Comparison of ENCODE assay signal across 29 cellular contexts in the genomic region with DNA sequence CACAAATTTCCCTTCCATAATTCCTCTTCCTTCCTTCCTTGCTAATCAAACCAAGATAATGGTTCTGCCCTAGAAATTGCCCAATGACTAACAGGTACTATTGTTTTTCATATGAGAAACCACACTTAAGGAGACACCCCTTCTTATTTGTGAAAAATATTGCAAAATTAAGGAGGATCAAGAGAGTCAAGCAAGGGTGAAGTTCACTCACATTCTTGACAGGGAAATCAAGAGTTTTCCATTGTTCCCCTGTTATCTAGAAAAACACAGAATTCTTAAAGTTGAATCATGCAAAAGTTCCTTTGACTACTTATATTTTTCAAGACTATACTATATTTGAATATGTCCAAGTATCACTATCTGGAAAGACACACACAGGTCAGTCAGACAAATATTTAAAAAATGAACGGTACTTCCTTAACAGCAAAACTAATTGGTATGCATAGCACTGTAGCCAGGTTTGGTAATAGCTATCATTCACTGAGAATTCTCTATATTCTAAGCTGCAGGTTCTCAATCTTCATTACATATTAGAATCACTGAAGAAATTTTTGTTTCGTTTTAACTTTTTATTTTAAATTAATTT.
DNase-seq lines count a peak whose midpoint lies in the region; ATAC-seq, FAIRE-seq and TF ChIP-seq lines count a peak whose summit lies in the region.
"Had no signal": no experiment of that assay in that cellular context is flagged by ENCODE, and none has a peak within 500 bp of the region (broad histone marks: within the 10 kb centered on the region; RNA-seq: fewer than 3 reads in every experiment).

No MANE protein-coding gene starts in this region.

- no peaks in the 10 kb centered on the region for H3K36me3 ChIP-seq in kidney (ENCODE audit: control insufficient read depth in 1 of 2, insufficient read depth in 2 of 2, low read length in 2 of 2)
- H3K36me3 ChIP-seq: BLaER1 treated with 17β-estradiol and CSF1 and Interleukin-3, amounts not matched to agents 10 nM and 100 nM; SJCRH30 had no signal

- ATAC-seq in HG02938 (IDR thresholded peaks at IDR 0.05; ENCODE audit: unreplicated experiment) (no peak), HG03139 (IDR thresholded peaks at IDR 0.05; ENCODE audit: unreplicated experiment) (no peak)
- no peak for ATAC-seq in activated CD8-positive, alpha-beta T cell treated with anti-CD3 and anti-CD28 coated beads for 36 hours
- ATAC-seq: A549, GM12878, SK-N-SH treated with all-trans-retinoic acid at 6 μM for 48 hours had no signal

- H3K4me1 ChIP-seq in kidney (ENCODE audit: control insufficient read depth in 1 of 2, insufficient read depth in 1 of 2, low read depth in 1 of 2, low read length in 2 of 2) = no peaks in the 10 kb centered on the region
- H3K4me1 ChIP-seq: A549 had no signal

- H3K4me3 ChIP-seq in kidney (ENCODE audit: low read length in 2 of 2) = no peak overlapping the region
- H3K4me3 ChIP-seq: A549; BLaER1 treated with 17β-estradiol and CSF1 and Interleukin-3, amounts not matched to agents 10 nM and 100 nM; GM12878; GM23248; SJCRH30 had no signal

- no peak overlapping the region for H3K27ac ChIP-seq in kidney (ENCODE audit: low read depth in 2 of 2, low read length in 2 of 2)
- H3K27ac ChIP-seq: A549; BLaER1 treated with 17β-estradiol and CSF1 and Interleukin-3, amounts not matched to agents 10 nM and 100 nM; GM23248; KMS-11; SJCRH30 had no signal

- no peak overlapping the region for H3K9ac ChIP-seq in kidney (ENCODE audit: low read length in 2 of 2)
- H3K9ac ChIP-seq: BLaER1 treated with 17β-estradiol and CSF1 and Interleukin-3, amounts not matched to agents 10 nM and 100 nM; GM23248; KMS-11 had no signal

- no peak for TF ChIP-seq CTCF in kidney (IDR thresholded peaks at IDR 0.05; ENCODE audit: borderline replicate concordance, extremely low read depth, insufficient read depth)
- TF ChIP-seq CTCF in activated CD8-positive, alpha-beta T cell treated with anti-CD3 and anti-CD28 coated beads for 36 hours (IDR thresholded peaks at IDR 0.05) = no peak

- POLR2A ChIA-PET in activated CD8-positive, alpha-beta T cell treated with anti-CD3 and anti-CD28 coated beads for 36 hours (lab: Charles Lee) = no interaction called here

- no peaks in the 10 kb centered on the region for H3K27me3 Mint-ChIP-seq in activated CD8-positive, alpha-beta T cell treated with anti-CD3 and anti-CD28 coated beads for 36 hours
- H3K27me3 Mint-ChIP-seq: IgD-negative memory B cell had no signal

- H3K9me3 Mint-ChIP-seq in activated CD8-positive, alpha-beta T cell treated with anti-CD3 and anti-CD28 coated beads for 36 hours = no peaks in the 10 kb centered on the region
- H3K9me3 Mint-ChIP-seq: CD4-positive, alpha-beta T cell had no signal

- CTCF ChIA-PET in activated CD8-positive, alpha-beta T cell treated with anti-CD3 and anti-CD28 coated beads for 36 hours (lab: Charles Lee) = no interaction called here

- DNase-seq in amniotic epithelial cell (ENCODE audit: low read depth) = peak; percentile 43
- peak; percentile 26 for DNase-seq in dermis blood vessel endothelial cell
- DNase-seq in kidney = no peak
- peak; percentile 20 for DNase-seq in renal cortical epithelial cell (ENCODE audit: low read depth)
- no peak for DNase-seq in activated CD8-positive, alpha-beta T cell treated with anti-CD3 and anti-CD28 coated beads for 36 hours
- DNase-seq: AML-193; CD4-positive, alpha-beta T cell; EL; GDM1; GM23248; H7; MM.1S; NCI-H1048; NCI-H1417 treated with DMSO at 0.1 percent for 48 hours; NCI-H1694 treated with DMSO at 0.1 percent for 48 hours; NCI-H2081 treated with DMSO at 0.1 percent for 48 hours; NCI-H2171; NCI-H524; NCI-H774; SJCRH30 had no signal

- H3K4me1 Mint-ChIP-seq in activated CD8-positive, alpha-beta T cell treated with anti-CD3 and anti-CD28 coated beads for 36 hours (ENCODE audit: low read depth) = no peaks in the 10 kb centered on the region
- H3K4me1 Mint-ChIP-seq: IgD-negative memory B cell had no signal

- intact Hi-C loops in kidney (cut with DNase I) = no loop called here
- intact Hi-C loops in activated CD8-positive, alpha-beta T cell treated with anti-CD3 and anti-CD28 coated beads for 36 hours (cut with micrococcal nuclease) = no loop called here

- H3K4me3 Mint-ChIP-seq in activated CD8-positive, alpha-beta T cell treated with anti-CD3 and anti-CD28 coated beads for 36 hours = no peak overlapping the region
- H3K4me3 Mint-ChIP-seq: CD4-positive, alpha-beta T cell; IgD-negative memory B cell had no signal

- H3K9me3 ChIP-seq in kidney (ENCODE audit: control insufficient read depth in 1 of 2, low read length in 2 of 2) = no peaks in the 10 kb centered on the region
- H3K9me3 ChIP-seq: A549; BLaER1 treated with 17β-estradiol and CSF1 and Interleukin-3, amounts not matched to agents 10 nM and 100 nM; SJCRH30 had no signal

- no peaks in the 10 kb centered on the region for H3K36me3 Mint-ChIP-seq in activated CD8-positive, alpha-beta T cell treated with anti-CD3 and anti-CD28 coated beads for 36 hours (ENCODE audit: low read depth)
- H3K36me3 Mint-ChIP-seq: IgD-negative memory B cell had no signal

- FAIRE-seq in kidney (lab: Jason Lieb, UNC) = peak; percentile 6
- FAIRE-seq: A549, GM12878, RCC 7860 had no signal

- no peak overlapping the region for H3K27ac Mint-ChIP-seq in activated CD8-positive, alpha-beta T cell treated with anti-CD3 and anti-CD28 coated beads for 36 hours
- H3K27ac Mint-ChIP-seq: CD4-positive, alpha-beta T cell; IgD-negative memory B cell had no signal

Comparison
In these comparisons a context has a peak if more than half of its experiments do, and no peak if none do; other contexts are left out.
1. DNase-seq: peak in amniotic epithelial cell (single experiment), dermis blood vessel endothelial cell (single experiment) and renal cortical epithelial cell (single experiment); none in kidney (single experiment) and activated CD8-positive, alpha-beta T cell treated with anti-CD3 and anti-CD28 coated beads for 36 hours (single experiment).